ENCODE assay signal across 24 cellular contexts in genomic region chr6:161368514-161368913, GRCh38.
DNase-seq lines count a peak whose midpoint lies in the region; ATAC-seq and TF ChIP-seq lines count a peak whose summit lies in the region.
"Had no signal": no experiment of that assay in that cellular context is flagged by ENCODE, and none has a peak within 500 bp of the region (broad histone marks: within the 10 kb centered on the region; RNA-seq: fewer than 3 reads in every experiment).

No MANE protein-coding gene starts in this region.

- no peak overlapping the region for H2BK20ac ChIP-seq in IMR-90 (ENCODE audit: low read depth, low read length)

- no peak overlapping the region for H4K8ac ChIP-seq in IMR-90 (ENCODE audit: low read depth in 2 of 2, low read length in 2 of 2)
- H4K8ac ChIP-seq in mesenchymal stem cell (ENCODE audit: low read length), result no peak overlapping the region

- H2BK15ac ChIP-seq in IMR-90 (ENCODE audit: low read depth, low read length) (no peak overlapping the region), mesenchymal stem cell (ENCODE audit: low read depth, poor library complexity, severe bottlenecking) (no peak overlapping the region)

- H3K27ac ChIP-seq in ACC112 (ENCODE audit: low read depth, low read length) (peak overlapping the region; percentile 83; the same call in 1 of the 2 replicates), IMR-90 (ENCODE audit: insufficient read depth, low read length) (no peak overlapping the region), mammary epithelial cell (ENCODE audit: insufficient read depth, low read depth, low read length) (peak overlapping the region; percentile 47), mesenchymal stem cell (ENCODE audit: low read length, poor library complexity, severe bottlenecking) (no peak overlapping the region), MM.1S (ENCODE audit: low read length) (no peak overlapping the region), prostate gland (no peak overlapping the region)

- H3K9me1 ChIP-seq in IMR-90 (ENCODE audit: insufficient read depth, low read length), result no peaks in the 10 kb centered on the region

- no peaks in the 10 kb centered on the region for H3F3A ChIP-seq in MM.1S (ENCODE audit: insufficient read depth, low read length)

- H2AFZ ChIP-seq in ACC112 (ENCODE audit: low read length, unreplicated experiment) (peak overlapping the region; percentile 40), IMR-90 (replicated peaks; ENCODE audit: low read length, poor library complexity) (peak overlapping the region; percentile 25), mammary epithelial cell (ENCODE audit: low read depth, low read length) (peak overlapping the region; percentile 72), mesenchymal stem cell (ENCODE audit: low read depth, low read length) (no peak overlapping the region), MM.1S (ENCODE audit: low read length) (no peak overlapping the region)

- no peak overlapping the region for H3K4me2 ChIP-seq in IMR-90 (ENCODE audit: low read depth, low read length)
- no peak overlapping the region for H3K4me2 ChIP-seq in mammary epithelial cell (ENCODE audit: insufficient read depth, low read depth, low read length)
- no peak overlapping the region for H3K4me2 ChIP-seq in mesenchymal stem cell (ENCODE audit: low read length, poor library complexity, severe bottlenecking)
- no peak overlapping the region for H3K4me2 ChIP-seq in MM.1S (ENCODE audit: low read depth, low read length)

- H3K9me3 ChIP-seq in IMR-90 (ENCODE audit: control insufficient read depth, insufficient read depth, low read length), result 0 out of 2 replicates have a peak, but pooled peaks cover under 1% of the 10 kb centered on the region
- no peaks in the 10 kb centered on the region for H3K9me3 ChIP-seq in mammary epithelial cell (replicated peaks; ENCODE audit: insufficient read depth, low read length)
- peaks cover 2% of the 10 kb centered on the region for H3K9me3 ChIP-seq in mesenchymal stem cell (ENCODE audit: control insufficient read depth, low read length)
- no peaks in the 10 kb centered on the region for H3K9me3 ChIP-seq in MM.1S (replicated peaks; ENCODE audit: insufficient read depth, low read length)
- no peaks in the 10 kb centered on the region for H3K9me3 ChIP-seq in prostate gland

- ATAC-seq in IMR-90 (ENCODE audit: low read depth), result no peak
- ATAC-seq: Panc1 had no signal

- POLR2A ChIA-PET in IMR-90 (lab: Charles Lee; ENCODE audit: unreplicated experiment), result no interaction called here

- H4K5ac ChIP-seq in IMR-90 (ENCODE audit: low read depth, low read length), result no peak overlapping the region

- H2BK5ac ChIP-seq in IMR-90 (ENCODE audit: low read depth, low read length, poor library complexity, severe bottlenecking) (no peak overlapping the region), mesenchymal stem cell (ENCODE audit: low read depth, low read length, poor library complexity, severe bottlenecking) (no peak overlapping the region)

- H3K23ac ChIP-seq in IMR-90 (ENCODE audit: low read depth, low read length) (no peak overlapping the region), mesenchymal stem cell (ENCODE audit: low read length in 2 of 2) (no peak overlapping the region)

- no peak overlapping the region for H2BK12ac ChIP-seq in mesenchymal stem cell (ENCODE audit: low read length in 2 of 2)

- dilution Hi-C loops in IMR-90 (cut with HindIII; ENCODE audit: low sequenced_read_pairs, unreplicated experiment) (no loop called here), mammary epithelial cell (cut with HindIII; ENCODE audit: low sequenced_read_pairs) (loop anchor here (25.0 kb wide), 1 partner anchor 456 kb away; no protein-coding TSS in a partner anchor)

- TF ChIP-seq CTCF in IMR-90 (conservative IDR thresholded peaks at IDR 0.05; ENCODE audit: low read depth, low read length) (no peak), mammary epithelial cell (conservative IDR thresholded peaks at IDR 0.05 in 1 of 2, IDR thresholded peaks at IDR 0.05 in 1 of 2; ENCODE audit: extremely low read depth in 1 of 2, insufficient read depth in 1 of 2, low read depth in 1 of 2, low read length in 2 of 2) (no peak), MM.1S (IDR thresholded peaks at IDR 0.05; ENCODE audit: low read length) (no peak), prostate gland (IDR thresholded peaks at IDR 0.05) (no peak)

- intact Hi-C loops in IMR-90 (cut with micrococcal nuclease), result no loop called here
- intact Hi-C loops in mammary epithelial cell (cut with micrococcal nuclease), result loop anchor here (2.0 kb wide), 1 partner anchor 94 kb away; the partner anchor contains the start of gene AGPAT4
- intact Hi-C loops in prostate gland (cut with DNase I), result loop anchor here (5.0 kb wide), 1 partner anchor 266 kb away; no protein-coding TSS in a partner anchor

- peaks cover 5% of the 10 kb centered on the region for H3K4me1 ChIP-seq in ACC112 (ENCODE audit: control insufficient read depth, insufficient read depth, low read length, unreplicated experiment)
- H3K4me1 ChIP-seq in IMR-90 (ENCODE audit: control insufficient read depth, insufficient read depth, low read length), result no peaks in the 10 kb centered on the region
- peaks cover 11% of the 10 kb centered on the region for H3K4me1 ChIP-seq in mammary epithelial cell (ENCODE audit: insufficient read depth, low read length)
- peaks cover 1% of the 10 kb centered on the region for H3K4me1 ChIP-seq in mesenchymal stem cell (ENCODE audit: control insufficient read depth, insufficient read depth, low read depth, low read length)
- no peaks in the 10 kb centered on the region for H3K4me1 ChIP-seq in MM.1S (ENCODE audit: low read length)
- H3K4me1 ChIP-seq in prostate gland (replicated peaks), result no peaks in the 10 kb centered on the region

- no peaks in the 10 kb centered on the region for H3K79me1 ChIP-seq in IMR-90 (ENCODE audit: low read depth in 1 of 2, low read length in 2 of 2)
- no peaks in the 10 kb centered on the region for H3K79me1 ChIP-seq in mesenchymal stem cell (replicated peaks; ENCODE audit: low read length, poor library complexity, severe bottlenecking)

- no peak overlapping the region for H3K14ac ChIP-seq in IMR-90 (replicated peaks; ENCODE audit: low read depth, low read length)
- H3K14ac ChIP-seq in mesenchymal stem cell (ENCODE audit: low read length in 2 of 2), result peak overlapping the region in 1 of 2 experiments; percentile 51

- in situ Hi-C loops in IMR-90 (cut with MboI; ENCODE audit: low sequenced_read_pairs) (no loop called here), mammary epithelial cell (cut with MboI; ENCODE audit: low sequenced_read_pairs in 2 of 2) (loop anchor here in 1 of 2 donors (25.0 kb wide), 1 partner anchor 206 kb away; no protein-coding TSS in a partner anchor)

- no peaks in the 10 kb centered on the region for H3K9me2 ChIP-seq in MM.1S (replicated peaks; ENCODE audit: insufficient read depth, low read length)

- H3K27me3 ChIP-seq in ACC112 (ENCODE audit: insufficient read depth, low read length) (no peaks in the 10 kb centered on the region), IMR-90 (ENCODE audit: control insufficient read depth, insufficient read depth, low read length) (no peaks in the 10 kb centered on the region), mammary epithelial cell (ENCODE audit: insufficient read depth, low read length) (no peaks in the 10 kb centered on the region), mesenchymal stem cell (ENCODE audit: control insufficient read depth in 1 of 2, insufficient read depth in 1 of 2, low read length in 2 of 2) (no peaks in the 10 kb centered on the region), MM.1S (replicated peaks; ENCODE audit: insufficient read depth, low read length) (no peaks in the 10 kb centered on the region), prostate gland (replicated peaks; ENCODE audit: insufficient read depth) (no peaks in the 10 kb centered on the region)

- CTCF ChIA-PET in IMR-90 (lab: Yijun Ruan, JAX), result interaction anchor here (0.6 kb wide), 1 partner anchor 31 kb away, joined by 3 read pairs; no protein-coding TSS in a partner anchor
- CTCF ChIA-PET in mammary epithelial cell (lab: Charles Lee; ENCODE audit: low non-redundant PET), result interaction anchor here (0.5 kb wide), 1 partner anchor 50 kb away, joined by 5 read pairs; no protein-coding TSS in a partner anchor

- H3K4me3 ChIP-seq in ACC112 (ENCODE audit: low read depth, low read length), result no peak overlapping the region
- H3K4me3 ChIP-seq in IMR-90 (ENCODE audit: insufficient read depth, low read depth, low read length), result no peak overlapping the region
- H3K4me3 ChIP-seq in mammary epithelial cell (replicated peaks in 1 of 3; ENCODE audit: insufficient read depth in 1 of 3, low read depth in 2 of 3, low read length in 3 of 3), result no peak overlapping the region
- H3K4me3 ChIP-seq in mesenchymal stem cell (ENCODE audit: insufficient read depth in 1 of 2, low read depth in 1 of 2, low read length in 2 of 2), result no peak overlapping the region
- no peak overlapping the region for H3K4me3 ChIP-seq in MM.1S (ENCODE audit: low read length)
- H3K4me3 ChIP-seq in prostate gland, result no peak overlapping the region

- 100% methylated on average over 1 of the region's 7 CpGs; no CpG with 5 or more reads in 1 of the 2 experiments for WGBS in IMR-90 (ENCODE audit: extremely low coverage in 2 of 2, insufficient read length in 1 of 2), 2 experiments
- 100% methylated on average over 2 of the region's 7 CpGs for WGBS in mammary epithelial cell (ENCODE audit: low coverage, missing lambda C conversion rate)
- 96% methylated on average over 7 of the region's 7 CpGs for WGBS in mesenchymal stem cell
- WGBS in prostate gland, result 90% methylated on average over 7 of the region's 7 CpGs

- H3K18ac ChIP-seq in IMR-90 (ENCODE audit: low read depth, low read length), result no peak overlapping the region
- no peak overlapping the region for H3K18ac ChIP-seq in mesenchymal stem cell (ENCODE audit: low read depth in 1 of 2, low read length in 2 of 2)

- H4K20me1 ChIP-seq in IMR-90 (ENCODE audit: insufficient read depth, low read length) (no peaks in the 10 kb centered on the region), mammary epithelial cell (ENCODE audit: insufficient read depth, low read length) (no peaks in the 10 kb centered on the region), MM.1S (ENCODE audit: insufficient read depth, low read length) (no peaks in the 10 kb centered on the region)

- H3K56ac ChIP-seq in IMR-90 (ENCODE audit: extremely low read depth, insufficient read depth, low read length), result no peak overlapping the region

- no peak overlapping the region for H3K9ac ChIP-seq in IMR-90 (ENCODE audit: low read depth, low read length)
- H3K9ac ChIP-seq in mammary epithelial cell (ENCODE audit: insufficient read depth, low read length), result no peak overlapping the region
- no peak overlapping the region for H3K9ac ChIP-seq in mesenchymal stem cell (ENCODE audit: low read length)
- no peak overlapping the region for H3K9ac ChIP-seq in MM.1S (ENCODE audit: low read length)

- H2AK9ac ChIP-seq in IMR-90 (replicated peaks; ENCODE audit: low read depth, low read length, poor library complexity), result no peak overlapping the region

- H4K91ac ChIP-seq in IMR-90 (ENCODE audit: insufficient read depth, low read depth, low read length) (no peak overlapping the region), mesenchymal stem cell (ENCODE audit: low read length) (no peak overlapping the region)

- H2AK5ac ChIP-seq in IMR-90 (ENCODE audit: low read depth, low read length) (no peak overlapping the region), mesenchymal stem cell (ENCODE audit: low read length, severe bottlenecking) (peak overlapping the region; percentile 63)

- H3K36me3 ChIP-seq in ACC112 (ENCODE audit: insufficient read depth, low read length), result no peaks in the 10 kb centered on the region
- no peaks in the 10 kb centered on the region for H3K36me3 ChIP-seq in IMR-90 (ENCODE audit: control insufficient read depth, insufficient read depth, low read length)
- no peaks in the 10 kb centered on the region for H3K36me3 ChIP-seq in mammary epithelial cell (ENCODE audit: insufficient read depth, low read length)
- no peaks in the 10 kb centered on the region for H3K36me3 ChIP-seq in mesenchymal stem cell (ENCODE audit: control insufficient read depth in 1 of 2, insufficient read depth in 2 of 2, low read depth in 1 of 2, low read length in 2 of 2)
- no peaks in the 10 kb centered on the region for H3K36me3 ChIP-seq in MM.1S (replicated peaks; ENCODE audit: insufficient read depth, low read length)
- no peaks in the 10 kb centered on the region for H3K36me3 ChIP-seq in prostate gland

- H2BK120ac ChIP-seq in IMR-90 (ENCODE audit: low read depth, low read length) (no peak overlapping the region), mesenchymal stem cell (ENCODE audit: low read depth, low read length) (no peak overlapping the region)

- H3K4ac ChIP-seq in IMR-90 (ENCODE audit: low read depth, low read length) (no peak overlapping the region), mesenchymal stem cell (ENCODE audit: low read depth in 1 of 2, low read length in 2 of 2) (no peak overlapping the region)

- BruUV-seq in IMR-90 (replicated peaks; lab: Mats Ljungman, UMichigan) (no TSS peak), mammary epithelial cell (replicated peaks; lab: Mats Ljungman, UMichigan) (no TSS peak)

- TF ChIP-seq RAD21 in IMR-90 (IDR thresholded peaks at IDR 0.05; ENCODE audit: low read length), result no peak

- no peak for TF ChIP-seq POLR2A in IMR-90 (IDR thresholded peaks at IDR 0.05; ENCODE audit: low read depth, low read length)
- TF ChIP-seq POLR2A in prostate gland (IDR thresholded peaks at IDR 0.05), result no peak

- H3K79me2 ChIP-seq in ACC112 (ENCODE audit: control insufficient read depth, insufficient read depth, low read length, unreplicated experiment) (no peaks in the 10 kb centered on the region), mammary epithelial cell (ENCODE audit: insufficient read depth, low read length) (no peaks in the 10 kb centered on the region), MM.1S (ENCODE audit: low read length) (no peaks in the 10 kb centered on the region)

- DNase-seq in IMR-90, result no peak
- DNase-seq in mammary epithelial cell, result no peak
- no peak for DNase-seq in mesenchymal stem cell
- no peak for DNase-seq in MM.1S
- no peak for DNase-seq in prostate gland (ENCODE audit: low spot score)
- no peak for DNase-seq in OCI-M1 (lab: John Stamatoyannopoulos, UW)
- no peak for DNase-seq in Kasumi-1 (lab: John Stamatoyannopoulos, UW)
- DNase-seq: 8988T; CD4-positive, CD25-positive, alpha-beta regulatory T cell; DMS53; H7; KG1; NCI-H1092; NCI-H1417 treated with DMSO at 0.1 percent for 48 hours; NCI-H1694 treated with DMSO at 0.1 percent for 48 hours; NCI-H2081; NCI-H2171; NCI-H226; NCI-H510A treated with DMSO at 0.1 percent for 48 hours; NCI-H748 treated with DMSO at 0.1 percent for 48 hours; NK-92 treated with Interleukin-12 subunit alpha and Interleukin-12 subunit beta, amount 100 ng/mL, for 24 hours; SHP77 treated with DMSO at 0.1 percent for 48 hours had no signal

Comparison
In these comparisons a context has a peak if more than half of its experiments do, and no peak if none do; other contexts are left out.
1. H2AFZ ChIP-seq: peak in ACC112 (single experiment), IMR-90 (single experiment) and mammary epithelial cell (single experiment); none in mesenchymal stem cell (single experiment) and MM.1S (single experiment).
2. H3K27ac ChIP-seq: peak in ACC112 (single experiment) and mammary epithelial cell (single experiment); none in IMR-90 (single experiment), mesenchymal stem cell (single experiment), MM.1S (single experiment) and prostate gland (0 of 2).